19 cellular contexts compared by ENCODE assay signal in the genomic region with DNA sequence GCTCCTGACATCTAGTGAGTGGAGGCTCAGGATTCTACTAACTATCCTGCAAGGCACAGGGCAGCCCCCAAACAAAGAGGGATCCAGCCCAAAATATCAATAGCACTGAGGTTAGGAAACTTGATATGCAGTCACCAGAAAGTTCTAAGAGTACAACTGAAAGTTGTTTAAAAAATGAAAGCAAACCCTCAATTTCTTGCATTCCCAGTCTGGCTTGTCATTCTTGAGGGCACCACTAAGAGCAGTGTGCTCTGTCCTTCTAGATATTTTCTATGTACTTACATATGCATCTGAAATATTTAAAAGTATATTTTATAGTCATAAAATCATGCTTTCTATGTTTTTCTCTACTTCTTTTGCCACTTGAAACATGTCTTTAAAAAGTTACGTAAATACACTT. TPM values are rescaled to one million over a fixed set of nuclear protein-coding genes. Genes with fewer than 3 reads are reported as not detected.
DNase-seq lines count a peak whose midpoint lies in the region; ATAC-seq and TF ChIP-seq lines count a peak whose summit lies in the region.
"Had no signal": no experiment of that assay in that cellular context is flagged by ENCODE, and none has a peak within 500 bp of the region (broad histone marks: within the 10 kb centered on the region; RNA-seq: fewer than 3 reads in every experiment).

No MANE protein-coding gene starts in this region.

- H2BK120ac ChIP-seq in H9 (ENCODE audit: low read depth, low read length, poor library complexity, severe bottlenecking), result no peak overlapping the region

- H3K27me3 ChIP-seq in H9 (ENCODE audit: insufficient read depth, low read length), result no peaks in the 10 kb centered on the region
- H3K27me3 ChIP-seq: BLaER1 had no signal

- H3K9me3 ChIP-seq in H9 (ENCODE audit: control insufficient read depth, low read depth, low read length), result no peaks in the 10 kb centered on the region

- H3K9ac ChIP-seq in H9 (ENCODE audit: extremely low read depth, insufficient read length, low read length), result no peak overlapping the region
- H3K9ac ChIP-seq: BLaER1 had no signal

- no peak overlapping the region for H4K5ac ChIP-seq in H9 (ENCODE audit: insufficient read length, low read depth, low read length)

- no peak overlapping the region for H2BK12ac ChIP-seq in H9 (ENCODE audit: insufficient read length, low read depth, low read length)

- H3K36me3 Mint-ChIP-seq in H9 (ENCODE audit: insufficient read depth in 1 of 3, low read depth in 3 of 3) (peaks cover 23 to 32% (median 26%) of the 10 kb centered on the region in 3 experiments), chondrocyte (ENCODE audit: low read depth) (peaks cover 2% of the 10 kb centered on the region), progenitor cell of endocrine pancreas (ENCODE audit: insufficient read depth) (no peaks in the 10 kb centered on the region), glutamatergic neuron (ENCODE audit: unreplicated experiment) (peaks cover 5% of the 10 kb centered on the region)
- H3K36me3 Mint-ChIP-seq: CD8-positive, alpha-beta T cell had no signal

- no peak overlapping the region for H3T11ph ChIP-seq in H9 (ENCODE audit: low read length)

- H3K4me1 Mint-ChIP-seq in H9 (peaks cover 37 to 43% of the 10 kb centered on the region in 2 experiments), chondrocyte (ENCODE audit: low read depth) (no peaks in the 10 kb centered on the region), progenitor cell of endocrine pancreas (ENCODE audit: low read depth) (no peaks in the 10 kb centered on the region), glutamatergic neuron (ENCODE audit: low read depth, unreplicated experiment) (no peaks in the 10 kb centered on the region)

- H3K56ac ChIP-seq in H9 (ENCODE audit: insufficient read length, low read depth, low read length), result no peak overlapping the region

- no peak overlapping the region for H2BK20ac ChIP-seq in H9 (ENCODE audit: low read depth, low read length, poor library complexity, severe bottlenecking)

- H3K27ac ChIP-seq in H9 (ENCODE audit: insufficient read length, low read depth, low read length), result no peak overlapping the region
- H3K27ac ChIP-seq: BLaER1 had no signal

- no peak overlapping the region for H2BK5ac ChIP-seq in H9 (ENCODE audit: insufficient read length, low read length)

- no peak overlapping the region for H2AFZ ChIP-seq in H9 (ENCODE audit: low read length)

- H3K4me2 ChIP-seq in H9 (ENCODE audit: insufficient read depth, insufficient read length, low read length), result no peak overlapping the region
- H3K4me2 ChIP-seq: BLaER1, GM23338 had no signal

- peaks cover 3% of the 10 kb centered on the region; the same call in 1 of the 2 replicates for H3K4me1 ChIP-seq in H9 (ENCODE audit: insufficient read depth, low read length)

- no peaks in the 10 kb centered on the region for H4K20me1 ChIP-seq in H9 (ENCODE audit: control insufficient read depth, insufficient read depth, insufficient read length)
- H4K20me1 ChIP-seq: BLaER1 had no signal

- no peak for ATAC-seq in sciatic nerve
- ATAC-seq: CD8-positive, alpha-beta T cell; GM23338; K562 had no signal

- H3K23me2 ChIP-seq in H9 (ENCODE audit: insufficient read length, low read depth, low read length, poor library complexity, severe bottlenecking), result no peaks in the 10 kb centered on the region

- H3K4me3 ChIP-seq in GM12865 (ENCODE audit: low read depth, low read length), result no peak overlapping the region
- H3K4me3 ChIP-seq: BLaER1, GM23338, K562 had no signal

- H3K9me3 Mint-ChIP-seq in H9, result peaks cover 29 to 31% of the 10 kb centered on the region in 2 experiments
- peaks cover 18% of the 10 kb centered on the region for H3K9me3 Mint-ChIP-seq in chondrocyte (ENCODE audit: low read depth)
- peaks cover 14% of the 10 kb centered on the region for H3K9me3 Mint-ChIP-seq in progenitor cell of endocrine pancreas (ENCODE audit: low read depth)
- peaks cover 6% of the 10 kb centered on the region for H3K9me3 Mint-ChIP-seq in glutamatergic neuron (ENCODE audit: unreplicated experiment)

- H4K91ac ChIP-seq in H9 (ENCODE audit: insufficient read length, low read depth, low read length), result no peak overlapping the region

- intact Hi-C loops in sciatic nerve (cut with DNase I), result no loop called here

- H3K4me3 Mint-ChIP-seq in H9 (no peak overlapping the region), chondrocyte (ENCODE audit: unreplicated experiment) (no peak overlapping the region), progenitor cell of endocrine pancreas (ENCODE audit: low read depth) (no peak overlapping the region), glutamatergic neuron (ENCODE audit: unreplicated experiment) (no peak overlapping the region)
- H3K4me3 Mint-ChIP-seq: CD8-positive, alpha-beta T cell; GM23338 had no signal

- H3K27me3 Mint-ChIP-seq in H9 (ENCODE audit: low read depth), result peaks cover 8% of the 10 kb centered on the region; the same call in 1 of the 2 replicates
- peaks cover 4% of the 10 kb centered on the region for H3K27me3 Mint-ChIP-seq in chondrocyte (ENCODE audit: low read depth)
- no peaks in the 10 kb centered on the region for H3K27me3 Mint-ChIP-seq in progenitor cell of endocrine pancreas
- peaks cover 2% of the 10 kb centered on the region for H3K27me3 Mint-ChIP-seq in glutamatergic neuron (ENCODE audit: unreplicated experiment)

- H3K18ac ChIP-seq in H9 (ENCODE audit: insufficient read length, low read depth, low read length), result no peak overlapping the region

- H3K23ac ChIP-seq in H9 (ENCODE audit: insufficient read length, low read depth, low read length), result no peak overlapping the region

- H3K27ac Mint-ChIP-seq in H9, result no peak overlapping the region
- H3K27ac Mint-ChIP-seq in chondrocyte (ENCODE audit: unreplicated experiment), result no peak overlapping the region
- no peak overlapping the region for H3K27ac Mint-ChIP-seq in progenitor cell of endocrine pancreas
- H3K27ac Mint-ChIP-seq in glutamatergic neuron (ENCODE audit: unreplicated experiment), result no peak overlapping the region
- H3K27ac Mint-ChIP-seq: CD8-positive, alpha-beta T cell; GM23338 had no signal

- no peak for TF ChIP-seq CTCF in GM12865 (IDR thresholded peaks at IDR 0.05; ENCODE audit: insufficient read depth, low read depth, low read length, missing control alignments)
- TF ChIP-seq CTCF in H9 (conservative IDR thresholded peaks at IDR 0.05), result peak; percentile 28; the same call in 1 of the 3 replicates
- peak; percentile 35 for TF ChIP-seq CTCF in chondrocyte (IDR thresholded peaks at IDR 0.05)
- TF ChIP-seq CTCF in progenitor cell of endocrine pancreas (IDR thresholded peaks at IDR 0.05; ENCODE audit: unreplicated experiment), result peak; percentile 13
- TF ChIP-seq CTCF in glutamatergic neuron (IDR thresholded peaks at IDR 0.05; ENCODE audit: partially characterized antibody, unreplicated experiment), result no peak

- no peaks in the 10 kb centered on the region for H3K79me1 ChIP-seq in H9 (ENCODE audit: insufficient read depth, low read depth, low read length, poor library complexity, severe bottlenecking)

- no peak overlapping the region for H3K14ac ChIP-seq in H9 (ENCODE audit: insufficient read depth, low read length)

- WGBS in H9 (ENCODE audit: extremely low coverage, insufficient read length, low lambda C conversion rate), result no CpG with 5 or more reads among the region's 1 CpG

- no peak overlapping the region for H4K8ac ChIP-seq in H9 (replicated peaks; ENCODE audit: insufficient read length, low read depth, low read length)

- no peak overlapping the region for H2AK5ac ChIP-seq in H9 (ENCODE audit: insufficient read length, low read length)

- no peak overlapping the region for H3K4ac ChIP-seq in H9 (ENCODE audit: low read depth, low read length)

- H2BK15ac ChIP-seq in H9 (ENCODE audit: low read depth, low read length), result no peak overlapping the region

- DNase-seq in GM12865 (ENCODE audit: low read depth), result peak; percentile 13
- no peak for DNase-seq in H9
- no peak for DNase-seq in chondrocyte (ENCODE audit: low spot score)
- no peak for DNase-seq in progenitor cell of endocrine pancreas (ENCODE audit: low spot score, unreplicated experiment)
- no peak for DNase-seq in sciatic nerve (ENCODE audit: low spot score)
- DNase-seq in stimulated activated CD4-positive, alpha-beta T cell treated with anti-CD3 and anti-CD28 coated beads, Interleukin-4, amount 100 ng/mL, for 24 hours, result no peak
- no peak for DNase-seq in medulla oblongata (ENCODE audit: extremely low spot score)
- no peak for DNase-seq in glutamatergic neuron
- DNase-seq: 8988T; Calu3; CD8-positive, alpha-beta T cell; DMS79 treated with DMSO at 0.1 percent for 48 hours; GF-D8; H7; IMR-90 had no signal

- no peaks in the 10 kb centered on the region for H3K79me2 ChIP-seq in H9 (ENCODE audit: insufficient read depth, low read length)

RNA-seq across cellular contexts. Expression of a gene that starts 35.9 kb away (rescaled TPM):
- total RNA-seq in H9 (2021) (not detected in 2 replicates), chondrocyte (not detected in 3 replicates), progenitor cell of endocrine pancreas (not detected in 2 replicates), sciatic nerve (not detected), glutamatergic neuron (ENCODE audit: unreplicated experiment) (not detected)
- total RNA-seq: A673; Calu3; CD8-positive, alpha-beta T cell; GM23338; H7; IMR-90; K562 had no signal

RNA-seq across cellular contexts. Expression of a gene that starts 41.4 kb away (rescaled TPM):
- total RNA-seq in H9 (2021), result not detected in 2 replicates
- not detected in 3 replicates for total RNA-seq in chondrocyte
- total RNA-seq in progenitor cell of endocrine pancreas, result not detected in 2 replicates
- total RNA-seq in sciatic nerve, result not detected
- total RNA-seq in glutamatergic neuron (ENCODE audit: unreplicated experiment), result not detected
- total RNA-seq: A673; Calu3; CD8-positive, alpha-beta T cell; GM23338; H7; IMR-90; K562 had no signal

Comparison
In these comparisons a context has a peak if more than half of its experiments do, and no peak if none do; other contexts are left out.
1. CTCF ChIP-seq: peak in H9 (single experiment), chondrocyte (single experiment) and progenitor cell of endocrine pancreas (single experiment); none in GM12865 (single experiment) and glutamatergic neuron (single experiment).